In the genomic region with DNA sequence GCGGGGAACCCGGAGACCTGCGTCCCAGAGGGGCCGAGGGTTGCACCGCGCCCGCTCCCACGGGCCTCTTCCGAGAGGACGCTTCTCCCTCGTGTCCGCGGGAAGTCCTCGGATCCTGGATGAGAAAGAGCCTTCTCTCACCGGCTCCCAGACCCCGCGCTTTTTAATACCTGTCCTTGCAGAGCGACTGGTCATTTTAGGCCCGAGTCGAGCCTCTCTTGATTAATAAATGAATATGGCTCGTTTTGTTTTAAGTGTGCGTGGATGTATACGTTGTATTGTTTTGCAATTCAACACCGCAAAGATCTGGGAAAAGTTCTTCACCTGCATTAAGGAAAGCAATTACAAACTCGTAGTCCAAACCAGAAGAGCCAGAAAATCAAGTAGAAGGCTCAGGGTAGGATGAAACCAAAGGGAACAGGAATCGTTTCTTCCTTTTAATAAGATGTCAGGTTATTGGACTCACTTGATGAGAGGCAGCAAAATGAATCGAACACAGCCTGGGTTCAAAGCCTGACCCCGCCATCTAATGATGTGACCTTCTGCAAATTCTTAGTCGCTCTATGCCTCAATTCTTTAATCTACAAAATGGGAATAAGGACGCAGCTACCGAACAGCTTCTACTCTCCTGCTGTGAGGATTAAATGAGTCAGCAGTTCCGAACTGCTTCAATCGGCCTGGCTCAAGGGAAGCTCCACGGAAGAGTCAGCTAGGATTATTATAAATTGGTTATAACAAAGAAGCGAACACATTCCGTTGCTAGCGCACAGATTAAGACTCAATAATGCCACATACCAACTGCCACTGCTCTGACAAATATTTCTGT, we compare ENCODE assay signal across 9 cellular contexts.
DNase-seq lines count a peak whose midpoint lies in the region; ATAC-seq and TF ChIP-seq lines count a peak whose summit lies in the region.
"Had no signal": no experiment of that assay in that cellular context is flagged by ENCODE, and none has a peak within 500 bp of the region (broad histone marks: within the 10 kb centered on the region; RNA-seq: fewer than 3 reads in every experiment).

No MANE protein-coding gene starts in this region.

- H3K9me3 ChIP-seq in testis (no peaks in the 10 kb centered on the region), OCI-LY7 (ENCODE audit: low read length) (no peaks in the 10 kb centered on the region), gastroesophageal sphincter (peaks cover 0 to 9% (median 0%) of the 10 kb centered on the region in 3 donors)

- H3K4me2 ChIP-seq in OCI-LY7 (ENCODE audit: low read length) = no peak overlapping the region

- CTCF ChIA-PET in activated CD4-positive, alpha-beta T cell treated with anti-CD3 and anti-CD28 coated beads for 36 hours (lab: Charles Lee) = interaction anchor here (0.6 kb wide), 1 partner anchor 317 kb away, joined by 3 read pairs; no protein-coding TSS in a partner anchor
- CTCF ChIA-PET in OCI-LY7 (lab: Charles Lee; ENCODE audit: unreplicated experiment) = interaction anchor here (0.5 kb wide), 1 partner anchor 20 kb away, joined by 3 read pairs; no protein-coding TSS in a partner anchor

- no peaks in the 10 kb centered on the region for H3K79me2 ChIP-seq in OCI-LY7 (ENCODE audit: insufficient read depth, low read depth, low read length)

- H2AFZ ChIP-seq in OCI-LY7 (ENCODE audit: low read length) = no peak overlapping the region

- H4K20me1 ChIP-seq in OCI-LY7 (ENCODE audit: insufficient read depth, low read length) = no peaks in the 10 kb centered on the region

- H3K27me3 ChIP-seq in testis (no peaks in the 10 kb centered on the region), gastroesophageal sphincter (peaks cover 60% of the 10 kb centered on the region)

- no TSS peak for BruUV-seq in OCI-LY7 (replicated peaks; lab: Mats Ljungman, UMichigan)

- H3K36me3 Mint-ChIP-seq in activated CD4-positive, alpha-beta T cell treated with anti-CD3 and anti-CD28 coated beads for 36 hours (ENCODE audit: low read depth) = no peaks in the 10 kb centered on the region
- H3K36me3 Mint-ChIP-seq: CD4-positive, CD25-positive, alpha-beta regulatory T cell had no signal

- no peak overlapping the region for H3K27ac Mint-ChIP-seq in activated CD4-positive, alpha-beta T cell treated with anti-CD3 and anti-CD28 coated beads for 36 hours
- H3K27ac Mint-ChIP-seq: CD4-positive, CD25-positive, alpha-beta regulatory T cell had no signal

- H3K4me1 Mint-ChIP-seq in activated CD4-positive, alpha-beta T cell treated with anti-CD3 and anti-CD28 coated beads for 36 hours = peaks cover 3% of the 10 kb centered on the region

- intact Hi-C loops in activated CD4-positive, alpha-beta T cell treated with anti-CD3 and anti-CD28 coated beads for 36 hours (cut with DNase I, micrococcal nuclease) = no loop called here
- intact Hi-C loops in testis (cut with DNase I; ENCODE audit: low total_unique reads) (no loop called here), OCI-LY7 (cut with micrococcal nuclease; ENCODE audit: unreplicated experiment) (no loop called here)

- peak overlapping the region; percentile 9 for H3K4me3 Mint-ChIP-seq in activated CD4-positive, alpha-beta T cell treated with anti-CD3 and anti-CD28 coated beads for 36 hours

- H3K27me3 Mint-ChIP-seq in activated CD4-positive, alpha-beta T cell treated with anti-CD3 and anti-CD28 coated beads for 36 hours = peaks cover 56% of the 10 kb centered on the region

- H3K4me3 ChIP-seq in astrocyte of the cerebellum (ENCODE audit: low read depth, low read length) = peak overlapping the region; percentile 52
- H3K4me3 ChIP-seq in testis = peak overlapping the region; percentile 36 to 49
- H3K4me3 ChIP-seq in OCI-LY7 (ENCODE audit: low read depth, low read length, poor library complexity, severe bottlenecking) = no peak overlapping the region
- peak overlapping the region in 1 of 2 donors; percentile 59 for H3K4me3 ChIP-seq in gastroesophageal sphincter

- H3K27ac ChIP-seq in testis (no peak overlapping the region), OCI-LY7 (ENCODE audit: low read depth, low read length, poor library complexity, severe bottlenecking) (no peak overlapping the region), gastroesophageal sphincter (peak overlapping the region in 1 of 4 donors; percentile 42)

- H3K4me1 ChIP-seq in testis = peaks cover 6% of the 10 kb centered on the region
- H3K4me1 ChIP-seq in OCI-LY7 (ENCODE audit: insufficient read depth, low read length, poor library complexity, severe bottlenecking) = no peaks in the 10 kb centered on the region
- H3K4me1 ChIP-seq in gastroesophageal sphincter = peaks cover 0 to 23% (median 15%) of the 10 kb centered on the region in 3 donors

- TF ChIP-seq CTCF in astrocyte of the cerebellum (IDR thresholded peaks at IDR 0.05; ENCODE audit: low read depth, low read length, missing control alignments) = no peak
- no peak for TF ChIP-seq CTCF in testis (IDR thresholded peaks at IDR 0.05)
- no peak for TF ChIP-seq CTCF in OCI-LY7 (conservative IDR thresholded peaks at IDR 0.05; ENCODE audit: low read length)
- TF ChIP-seq CTCF in gastroesophageal sphincter (IDR thresholded peaks at IDR 0.05) = no peak

- DNase-seq in activated CD4-positive, alpha-beta T cell treated with anti-CD3 and anti-CD28 coated beads for 36 hours = no peak
- DNase-seq in activated CD4-positive, alpha-beta T cell treated with anti-CD3 and anti-CD28 coated beads, Interleukin-2, amount 50 U/mL, for 1 hour = no peak
- DNase-seq in astrocyte of the cerebellum (ENCODE audit: low read depth) (no peak), kidney tubule cell (ENCODE audit: low spot score) (peak; percentile 34), testis (no peak), OCI-LY7 (ENCODE audit: low spot score) (no peak)
- no peak for DNase-seq in stimulated activated CD8-positive, alpha-beta memory T cell treated with anti-CD3 and anti-CD28 coated beads, Interleukin-4, amount 100 ng/mL, for 48 hours

- ATAC-seq in activated CD4-positive, alpha-beta T cell treated with anti-CD3 and anti-CD28 coated beads for 36 hours = no peak
- ATAC-seq in gastroesophageal sphincter = no peak

- in situ Hi-C loops in astrocyte of the cerebellum (cut with HindIII; ENCODE audit: low sequenced_read_pairs) = no loop called here

- POLR2A ChIA-PET in activated CD4-positive, alpha-beta T cell treated with anti-CD3 and anti-CD28 coated beads for 36 hours (lab: Charles Lee) = no interaction called here
- POLR2A ChIA-PET in OCI-LY7 (lab: Charles Lee) = interaction anchor here (0.6 kb wide), 1 partner anchor 190 kb away, joined by 3 read pairs; no protein-coding TSS in a partner anchor

- no peak for TF ChIP-seq EP300 in gastroesophageal sphincter (IDR thresholded peaks at IDR 0.05)

- TF ChIP-seq POLR2A in testis (IDR thresholded peaks at IDR 0.05) (no peak), gastroesophageal sphincter (IDR thresholded peaks at IDR 0.05) (no peak)

- H3K9me2 ChIP-seq in OCI-LY7 (ENCODE audit: insufficient read depth, low read length) = no peaks in the 10 kb centered on the region

- H3K9me3 Mint-ChIP-seq in activated CD4-positive, alpha-beta T cell treated with anti-CD3 and anti-CD28 coated beads for 36 hours (ENCODE audit: low read depth) = no peaks in the 10 kb centered on the region

- WGBS in testis, 2 donors = 40 to 47% methylated on average over 30 to 35 of the region's 37 CpGs
- 40 to 67% methylated on average over 8 to 17 of the region's 37 CpGs for WGBS in gastroesophageal sphincter (ENCODE audit: low coverage in 1 of 2), 2 donors

- H3K36me3 ChIP-seq in testis (ENCODE audit: low read depth, missing control alignments) (no peaks in the 10 kb centered on the region), OCI-LY7 (ENCODE audit: insufficient read depth, low read length) (no peaks in the 10 kb centered on the region), gastroesophageal sphincter (no peaks in the 10 kb centered on the region)
